14 cellular contexts compared by ENCODE assay signal in the genomic region with DNA sequence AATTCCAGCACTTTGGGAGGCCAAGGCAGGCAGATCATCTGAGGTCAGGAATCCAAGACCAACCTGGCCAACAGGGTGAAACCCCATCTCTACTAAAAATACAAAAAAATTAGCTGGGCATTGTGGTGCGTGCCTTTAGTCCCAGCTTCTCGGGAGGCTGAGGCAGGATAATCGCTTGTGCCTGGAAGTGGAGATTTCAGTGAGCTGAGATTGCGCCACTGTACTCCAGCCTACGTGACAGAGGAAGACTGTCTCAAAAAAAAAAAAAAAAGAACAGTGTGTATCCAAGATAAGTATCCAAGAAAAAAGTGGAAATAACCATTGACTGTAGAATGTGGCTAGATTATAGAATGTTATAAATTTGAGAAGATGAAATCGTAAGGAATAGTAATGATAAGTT.
"Had no signal": no experiment of that assay in that cellular context is flagged by ENCODE, and none has a peak within 500 bp of the region (broad histone marks: within the 10 kb centered on the region; RNA-seq: fewer than 3 reads in every experiment).

No MANE protein-coding gene starts in this region.

- ATAC-seq: foreskin keratinocyte; naive thymus-derived CD4-positive, alpha-beta T cell; stimulated activated effector memory CD8-positive, alpha-beta T cell treated with anti-CD3 and anti-CD28 coated beads, Interleukin-12 subunit alpha, Interleukin-12 subunit beta, amount 100 ng/mL, for 72 hours had no signal

- DNase-seq: effector memory CD4-positive, alpha-beta T cell; foreskin keratinocyte; kidney; mesendoderm; naive thymus-derived CD4-positive, alpha-beta T cell; ovary; stimulated activated CD4-positive, alpha-beta T cell treated with anti-CD3 and anti-CD28 coated beads, Interleukin-4, amount 100 ng/mL, for 1 hour; stimulated activated CD8-positive, alpha-beta memory T cell treated with anti-CD3 and anti-CD28 coated beads, Interleukin-4, amount 100 ng/mL, for 48 hours had no signal

- H3K4me3 ChIP-seq: esophagus muscularis mucosa, ovary, tibial nerve had no signal

- H3K27ac Mint-ChIP-seq: naive thymus-derived CD4-positive, alpha-beta T cell; progenitor cell of endocrine pancreas; stimulated activated effector memory CD8-positive, alpha-beta T cell treated with anti-CD3 and anti-CD28 coated beads, Interleukin-12 subunit alpha, Interleukin-12 subunit beta, amount 100 ng/mL, for 72 hours had no signal

- H3K36me3 Mint-ChIP-seq: stimulated activated effector memory CD8-positive, alpha-beta T cell treated with anti-CD3 and anti-CD28 coated beads, Interleukin-12 subunit alpha, Interleukin-12 subunit beta, amount 100 ng/mL, for 72 hours had no signal

- H3K9me3 ChIP-seq: esophagus muscularis mucosa, ovary, tibial nerve had no signal

- H3K4me3 Mint-ChIP-seq: naive thymus-derived CD4-positive, alpha-beta T cell; stimulated activated effector memory CD8-positive, alpha-beta T cell treated with anti-CD3 and anti-CD28 coated beads, Interleukin-12 subunit alpha, Interleukin-12 subunit beta, amount 100 ng/mL, for 72 hours; stimulated activated naive CD8-positive, alpha-beta T cell treated with anti-CD3 and anti-CD28 coated beads, Interleukin-15, Interleukin-2, amounts not matched to agents 100 ng/mL and 50 ng/mL, for 24 hours had no signal

- H3K36me3 ChIP-seq: esophagus muscularis mucosa, ovary, tibial nerve had no signal

- H3K9me3 Mint-ChIP-seq: naive thymus-derived CD4-positive, alpha-beta T cell; stimulated activated effector memory CD8-positive, alpha-beta T cell treated with anti-CD3 and anti-CD28 coated beads, Interleukin-12 subunit alpha, Interleukin-12 subunit beta, amount 100 ng/mL, for 72 hours; stimulated activated naive CD8-positive, alpha-beta T cell treated with anti-CD3 and anti-CD28 coated beads, Interleukin-15, Interleukin-2, amounts not matched to agents 100 ng/mL and 50 ng/mL, for 24 hours had no signal

- H3K27ac ChIP-seq: epithelial cell of prostate, foreskin keratinocyte, ovary, tibial nerve had no signal

- H3K27me3 ChIP-seq: esophagus muscularis mucosa, foreskin keratinocyte, ovary, tibial nerve had no signal
